ENCODE assay signal across 8 cellular contexts in the genomic region with DNA sequence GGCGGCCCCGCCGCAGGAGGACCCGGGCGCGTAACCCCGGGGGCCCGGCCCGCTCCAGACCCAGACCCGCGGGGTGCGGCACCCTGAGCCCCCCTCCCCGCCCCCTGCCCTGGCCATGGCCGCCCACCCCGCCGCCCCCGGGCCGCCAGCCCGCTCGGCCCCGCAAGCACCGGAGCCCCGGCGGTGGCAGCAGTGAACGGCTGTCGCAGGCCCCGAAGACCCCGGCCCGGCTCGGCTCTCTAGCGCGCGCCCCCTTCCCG. TPM values are rescaled to one million over a fixed set of nuclear protein-coding genes. Genes with fewer than 3 reads are reported as not detected.
DNase-seq lines count a peak whose midpoint lies in the region; ATAC-seq and TF ChIP-seq lines count a peak whose summit lies in the region.

No MANE protein-coding gene starts in this region.

- H3K36me3 Mint-ChIP-seq in activated naive CD4-positive, alpha-beta T cell treated with anti-CD3 and anti-CD28 coated beads, Interleukin-2, amount 10 ng/mL, durations not matched to agents 7 days and 5 days, result peaks cover 36% of the 10 kb centered on the region

- H3K4me1 Mint-ChIP-seq in activated naive CD4-positive, alpha-beta T cell treated with anti-CD3 and anti-CD28 coated beads, Interleukin-2, amount 10 ng/mL, durations not matched to agents 7 days and 5 days, result peaks cover 72% of the 10 kb centered on the region

- peaks cover 0 to 15% (median 3%) of the 10 kb centered on the region in 4 donors for H3K4me1 ChIP-seq in right lobe of liver
- H3K4me1 ChIP-seq in upper lobe of left lung, result peaks cover 22 to 56% (median 48%) of the 10 kb centered on the region in 4 donors
- peaks cover 8 to 33% of the 10 kb centered on the region in 2 donors for H3K4me1 ChIP-seq in adrenal gland (replicated peaks in 1 of 2)

- peaks cover 4% of the 10 kb centered on the region for H3K27me3 Mint-ChIP-seq in activated naive CD4-positive, alpha-beta T cell treated with anti-CD3 and anti-CD28 coated beads, Interleukin-2, amount 10 ng/mL, durations not matched to agents 7 days and 5 days

- in situ Hi-C loops in astrocyte of the spinal cord (cut with HindIII; ENCODE audit: low sequenced_read_pairs), result no loop called here

- intact Hi-C loops in right lobe of liver (cut with DNase I) (no loop called here), adrenal gland (cut with DNase I) (no loop called here)

- no CpG with 5 or more reads among the region's 34 CpGs for WGBS in right lobe of liver (ENCODE audit: insufficient coverage, low coverage, low lambda C conversion rate, missing lambda C conversion rate)
- 0% methylated on average over 3 of the region's 34 CpGs; no CpG with 5 or more reads in 1 of the 2 donors for WGBS in upper lobe of left lung, 2 donors
- 0% methylated on average over 12 to 34 of the region's 34 CpGs; no CpG with 5 or more reads in 2 of the 4 donors for WGBS in adrenal gland, 4 donors

- no peak overlapping the region for H3K27ac ChIP-seq in right lobe of liver
- H3K27ac ChIP-seq in upper lobe of left lung, result peak overlapping the region; percentile 81 to 91 (median 82)
- peak overlapping the region in 2 of 5 donors; percentile 38 to 65 for H3K27ac ChIP-seq in adrenal gland

- TF ChIP-seq CTCF in astrocyte of the spinal cord (IDR thresholded peaks at IDR 0.05; ENCODE audit: low read depth, low read length) (no peak), right lobe of liver (IDR thresholded peaks at IDR 0.05) (no peak), upper lobe of left lung (IDR thresholded peaks at IDR 0.05) (no peak), adrenal gland (IDR thresholded peaks at IDR 0.05) (no peak)

- no peak overlapping the region for H3K27ac Mint-ChIP-seq in activated naive CD4-positive, alpha-beta T cell treated with anti-CD3 and anti-CD28 coated beads, Interleukin-2, amount 10 ng/mL, durations not matched to agents 7 days and 5 days

- DNase-seq in activated naive CD4-positive, alpha-beta T cell treated with anti-CD3 and anti-CD28 coated beads, Interleukin-2, amount 10 ng/mL, durations not matched to agents 7 days and 5 days, result no peak
- DNase-seq in activated naive CD4-positive, alpha-beta T cell treated with anti-CD3 and anti-CD28 coated beads, Interleukin-2, amount 50 U/mL, for 16 hours, result no peak
- DNase-seq in astrocyte of the spinal cord (ENCODE audit: low read depth, low spot score) (no peak), right lobe of liver (no peak), upper lobe of left lung (no peak), adrenal gland (no peak)

- H3K36me3 ChIP-seq in right lobe of liver (no peaks in the 10 kb centered on the region), upper lobe of left lung (peaks cover 0 to 20% (median 15%) of the 10 kb centered on the region in 4 donors), adrenal gland (replicated peaks in 1 of 2) (peaks cover 0 to 28% of the 10 kb centered on the region in 2 donors)

- no peak for TF ChIP-seq EP300 in upper lobe of left lung (IDR thresholded peaks at IDR 0.05)

- H3K4me3 Mint-ChIP-seq in activated naive CD4-positive, alpha-beta T cell treated with anti-CD3 and anti-CD28 coated beads, Interleukin-2, amount 10 ng/mL, durations not matched to agents 7 days and 5 days, result peak overlapping the region; percentile 80

- peak overlapping the region; percentile 46 for H3K4me3 ChIP-seq in astrocyte of the spinal cord (ENCODE audit: low read depth, low read length)
- peak overlapping the region; percentile 49 to 63 (median 56) for H3K4me3 ChIP-seq in right lobe of liver
- H3K4me3 ChIP-seq in upper lobe of left lung, result peak overlapping the region; percentile 53 to 90 (median 86)
- peak overlapping the region in 2 of 4 donors; percentile 73 to 92 for H3K4me3 ChIP-seq in adrenal gland

- CTCF ChIA-PET in activated naive CD4-positive, alpha-beta T cell treated with anti-CD3 and anti-CD28 coated beads, Interleukin-2, amount 10 ng/mL, durations not matched to agents 7 days and 5 days (lab: Charles Lee), result interaction anchor here (2.4 kb wide), 1 partner anchor 144 kb away, joined by 7 read pairs; no protein-coding TSS in a partner anchor

- ATAC-seq in right lobe of liver (no peak), upper lobe of left lung (ENCODE audit: low FRiP score in 2 of 2) (no peak), HG03280 (IDR thresholded peaks at IDR 0.05; ENCODE audit: unreplicated experiment) (no peak), HG02759 (IDR thresholded peaks at IDR 0.05; ENCODE audit: unreplicated experiment) (no peak)

- no peaks in the 10 kb centered on the region for H3K9me3 ChIP-seq in right lobe of liver
- H3K9me3 ChIP-seq in upper lobe of left lung, result no peaks in the 10 kb centered on the region
- H3K9me3 ChIP-seq in adrenal gland (replicated peaks in 1 of 3), result no peaks in the 10 kb centered on the region

- H3K9me3 Mint-ChIP-seq in activated naive CD4-positive, alpha-beta T cell treated with anti-CD3 and anti-CD28 coated beads, Interleukin-2, amount 10 ng/mL, durations not matched to agents 7 days and 5 days, result no peaks in the 10 kb centered on the region

- no peak for TF ChIP-seq POLR2A in right lobe of liver (IDR thresholded peaks at IDR 0.05)
- no peak for TF ChIP-seq POLR2A in upper lobe of left lung (IDR thresholded peaks at IDR 0.05)
- no peak for TF ChIP-seq POLR2A in adrenal gland (IDR thresholded peaks at IDR 0.05)

- H3K27me3 ChIP-seq in right lobe of liver, result no peaks in the 10 kb centered on the region
- H3K27me3 ChIP-seq in upper lobe of left lung, result no peaks in the 10 kb centered on the region
- H3K27me3 ChIP-seq in adrenal gland, result no peaks in the 10 kb centered on the region

RNA-seq across cellular contexts. Expression of a gene that starts 0.2 kb away (rescaled TPM):
- total RNA-seq in right lobe of liver (1 to 10 TPM; 2.1 to 3.9 (median 3.3) TPM), upper lobe of left lung (10 to 100 TPM; 15.4 to 36.7 (median 21.3) TPM), adrenal gland (10 to 100 TPM in 7 of 8 donors, 1 to 10 TPM in 1; 8.2 to 23.4 (median 16.6) TPM)
- 10 to 100 TPM in 2 of 3 donors, 1 to 10 TPM in 1; 9.5 to 45.1 (median 44.0) TPM for polyA plus RNA-seq in adrenal gland

RNA-seq across cellular contexts. Expression of a gene that starts 3.0 kb away (rescaled TPM):
- total RNA-seq in right lobe of liver (10 to 100 TPM; 23.3 to 47.3 (median 31.8) TPM), upper lobe of left lung (100 to 1,000 TPM in 2 of 6 donors, 10 to 100 TPM in 4; 38.5 to 109 (median 62.5) TPM), adrenal gland (100 to 1,000 TPM in 7 of 8 donors, 10 to 100 TPM in 1; 90.9 to 197 (median 143) TPM)
- 10 to 100 TPM; 46.8 to 78.8 (median 66.1) TPM for polyA plus RNA-seq in adrenal gland

RNA-seq across cellular contexts. Expression of a gene that starts 10.3 kb away (rescaled TPM):
- total RNA-seq in right lobe of liver (10 to 100 TPM; 15.1 to 34.4 (median 20.6) TPM), upper lobe of left lung (10 to 100 TPM; 16.8 to 54.6 (median 37.3) TPM), adrenal gland (100 to 1,000 TPM in 1 of 8 donors, 10 to 100 TPM in 7; 44.2 to 115 (median 61.6) TPM)
- polyA plus RNA-seq in adrenal gland, result 10 to 100 TPM; 25.3 to 50.7 (median 45.1) TPM

RNA-seq across cellular contexts. Expression of a gene that starts 11.8 kb away (rescaled TPM):
- total RNA-seq in right lobe of liver (1 to 10 TPM in 3 of 6 experiments, under 1 TPM in 3; 0.25 to 1.4 (median 0.81) TPM), upper lobe of left lung (1 to 10 TPM in 4 of 6 donors, under 1 TPM in 1, not detected in 1; 0.98 to 5.2 (median 2.5) TPM), adrenal gland (10 to 100 TPM in 1 of 8 donors, 1 to 10 TPM in 6, under 1 TPM in 1; 0.48 to 10.4 (median 3.1) TPM)
- 1 to 10 TPM; 2.5 to 3.8 (median 3.5) TPM for polyA plus RNA-seq in adrenal gland

RNA-seq across cellular contexts. Expression of a gene that starts 16.6 kb away (rescaled TPM):
- under 1 TPM; 0.26 to 0.87 (median 0.57) TPM for total RNA-seq in right lobe of liver
- 1 to 10 TPM; 2.0 to 7.3 (median 5.8) TPM for total RNA-seq in upper lobe of left lung
- 1 to 10 TPM in 7 of 8 donors, under 1 TPM in 1; 0.97 to 4.0 (median 2.0) TPM for total RNA-seq in adrenal gland
- 1 to 10 TPM; 1.9 to 8.1 (median 2.6) TPM for polyA plus RNA-seq in adrenal gland

Comparison
In these comparisons a context has a peak if more than half of its experiments do, and no peak if none do; other contexts are left out.
1. H3K27ac ChIP-seq: peak in upper lobe of left lung (4 of 4); none in right lobe of liver (0 of 3).